In the genomic region with DNA sequence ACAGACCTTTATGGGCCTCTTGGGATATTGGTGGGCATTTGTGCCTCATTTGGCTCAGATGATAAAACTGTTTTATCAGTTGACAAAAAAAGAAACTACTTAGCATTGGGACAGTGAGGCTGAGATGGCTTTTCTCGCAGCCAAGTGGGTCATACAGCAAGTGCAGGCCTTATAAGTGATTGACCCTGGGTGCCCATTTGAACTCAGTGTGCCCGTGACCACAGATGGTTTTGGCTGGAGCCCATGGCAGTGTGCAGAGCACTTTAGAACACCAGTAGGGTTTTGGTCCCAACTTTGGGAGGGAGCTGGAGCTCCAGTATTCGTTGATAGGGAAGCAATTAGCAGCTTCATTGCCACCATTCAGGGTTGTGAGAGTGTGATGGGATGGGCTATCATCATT, we compare ENCODE assay signal across 31 cellular contexts.
"Had no signal": no experiment of that assay in that cellular context is flagged by ENCODE, and none has a peak within 500 bp of the region (broad histone marks: within the 10 kb centered on the region; RNA-seq: fewer than 3 reads in every experiment).

No MANE protein-coding gene starts in this region.

- H3K9me3 Mint-ChIP-seq: activated B cell treated with CpG ODN at 0.5 μM for 24 hours; activated CD8-positive, alpha-beta T cell treated with anti-CD3 and anti-CD28 coated beads for 36 hours; activated T-cell treated with anti-CD3 and anti-CD28 coated beads, Interleukin-2, amount 50 U/mL, for 4 hours; activated T-helper 17 cell treated with anti-CD3 and anti-CD28 coated beads, Interleukin-2, amount 50 U/mL, for 72 hours had no signal

- H3K27ac ChIP-seq: brain microvascular endothelial cell, esophagus muscularis mucosa, foreskin keratinocyte, gastrocnemius medialis, WERI-Rb-1 had no signal

- ATAC-seq: activated CD4-positive, CD25-positive, alpha-beta regulatory T cell treated with anti-CD3 and anti-CD28 coated beads, Interleukin-2, amount 50 U/mL, for 24 hours; activated CD8-positive, alpha-beta T cell treated with anti-CD3 and anti-CD28 coated beads for 36 hours; activated T-cell treated with anti-CD3 and anti-CD28 coated beads, Interleukin-2, amount 50 U/mL, for 4 hours; activated T-helper 17 cell treated with anti-CD3 and anti-CD28 coated beads, Interleukin-2, amount 50 U/mL, for 72 hours; effector memory CD8-positive, alpha-beta T cell; foreskin keratinocyte; gastrocnemius medialis; T-helper 17 cell had no signal

- H3K4me3 ChIP-seq: esophagus muscularis mucosa, gastrocnemius medialis had no signal

- H3K27me3 Mint-ChIP-seq: activated B cell treated with CpG ODN at 0.5 μM for 24 hours; activated CD8-positive, alpha-beta T cell treated with anti-CD3 and anti-CD28 coated beads for 36 hours; effector memory CD8-positive, alpha-beta T cell; T-helper 17 cell had no signal

- H3K4me1 ChIP-seq: esophagus muscularis mucosa, gastrocnemius medialis had no signal

- H3K9me3 ChIP-seq: esophagus muscularis mucosa, gastrocnemius medialis had no signal

- H3K4me1 Mint-ChIP-seq: activated B cell treated with CpG ODN at 0.5 μM for 24 hours; activated T-helper 17 cell treated with anti-CD3 and anti-CD28 coated beads, Interleukin-2, amount 50 U/mL, for 72 hours; T-helper 17 cell had no signal

- H3K27me3 ChIP-seq: brain microvascular endothelial cell, esophagus muscularis mucosa, foreskin keratinocyte, gastrocnemius medialis had no signal

- H3K36me3 ChIP-seq: brain microvascular endothelial cell, esophagus muscularis mucosa, gastrocnemius medialis, WERI-Rb-1 had no signal

- H3K4me3 Mint-ChIP-seq: activated B cell treated with CpG ODN at 0.5 μM for 24 hours; activated CD8-positive, alpha-beta T cell treated with anti-CD3 and anti-CD28 coated beads for 36 hours; activated naive CD8-positive, alpha-beta T cell; activated T-cell treated with anti-CD3 and anti-CD28 coated beads, Interleukin-2, amount 50 U/mL, for 4 hours; activated T-helper 17 cell treated with anti-CD3 and anti-CD28 coated beads, Interleukin-2, amount 50 U/mL, for 72 hours; effector memory CD8-positive, alpha-beta T cell; T-helper 17 cell; T-helper 2 cell treated with Interferon-gamma antibody and Interleukin-4, amounts not matched to agents 5 μg/mL and 100 μg/mL, for 36 hours had no signal

- DNase-seq: activated B cell treated with CpG ODN at 0.5 μM for 24 hours; activated CD4-positive, alpha-beta T cell treated with anti-CD3 and anti-CD28 coated beads for 48 hours; activated CD4-positive, alpha-beta T cell treated with anti-CD3 and anti-CD28 coated beads, Interleukin-2, amount 50 U/mL, for 1 hour; activated CD4-positive, alpha-beta T cell treated with anti-CD3 and anti-CD28 coated beads, Interleukin-2, amount 50 U/mL, for 48 hours; activated CD8-positive, alpha-beta memory T cell treated with anti-CD3 and anti-CD28 coated beads for 24 hours; activated CD8-positive, alpha-beta T cell treated with anti-CD3 and anti-CD28 coated beads for 36 hours; activated effector memory CD4-positive, alpha-beta T cell treated with Interleukin-2 at 50 U/mL for 16 hours; activated gamma-delta T cell treated with Interleukin-2 at 50 U/mL for 16 hours; activated naive CD4-positive, alpha-beta T cell treated with anti-CD3 and anti-CD28 coated beads, Interleukin-2, amount 50 U/mL, for 16 hours; activated naive CD4-positive, alpha-beta T cell treated with Interleukin-2 at 50 U/mL for 16 hours; activated T-cell treated with anti-CD3 and anti-CD28 coated beads, Interleukin-2, amount 50 U/mL, for 4 hours; amniotic stem cell; anterior cingulate cortex; brain microvascular endothelial cell; caudate nucleus; cortex of kidney; dermis blood vessel endothelial cell; effector CD4-positive, alpha-beta T cell; effector memory CD8-positive, alpha-beta T cell; erythroblast; foreskin keratinocyte; gastrocnemius medialis; T-helper 1 cell; T-helper 17 cell; T1000; WERI-Rb-1 had no signal

- H3K27ac Mint-ChIP-seq: activated B cell treated with CpG ODN at 0.5 μM for 24 hours; activated CD8-positive, alpha-beta T cell treated with anti-CD3 and anti-CD28 coated beads for 36 hours; activated naive CD8-positive, alpha-beta T cell; activated T-helper 17 cell treated with anti-CD3 and anti-CD28 coated beads, Interleukin-2, amount 50 U/mL, for 72 hours; effector memory CD8-positive, alpha-beta T cell; T-helper 17 cell; T-helper 2 cell treated with Interferon-gamma antibody and Interleukin-4, amounts not matched to agents 5 μg/mL and 100 μg/mL, for 36 hours had no signal

- H3K36me3 Mint-ChIP-seq: activated naive CD8-positive, alpha-beta T cell had no signal
